ENCODE assay signal across 14 cellular contexts in genomic region chr10:821322-821721, GRCh38.
A peak's percentile ranks its signal among the peaks of the same experiment; 100 is the strongest.
DNase-seq lines count a peak whose midpoint lies in the region; ATAC-seq and TF ChIP-seq lines count a peak whose summit lies in the region.
"Had no signal": no experiment of that assay in that cellular context is flagged by ENCODE, and none has a peak within 500 bp of the region (broad histone marks: within the 10 kb centered on the region; RNA-seq: fewer than 3 reads in every experiment).

No MANE protein-coding gene starts in this region.

- TF ChIP-seq POLR2A in breast epithelium (IDR thresholded peaks at IDR 0.05) (no peak), gastroesophageal sphincter (IDR thresholded peaks at IDR 0.05) (no peak)

- H3K36me3 ChIP-seq in breast epithelium (no peaks in the 10 kb centered on the region), gastroesophageal sphincter (peaks cover 0 to 100% of the 10 kb centered on the region in 2 donors)

- H3K27ac Mint-ChIP-seq in MCF 10A (ENCODE audit: low read depth, unreplicated experiment) (peak overlapping the region; percentile 44), activated B cell treated with CpG ODN at 0.5 μM for 24 hours (peak overlapping the region; percentile 38)

- H3K4me3 ChIP-seq in breast epithelium, result no peak overlapping the region
- no peak overlapping the region for H3K4me3 ChIP-seq in gastroesophageal sphincter
- H3K4me3 ChIP-seq: heart left ventricle, lung, tibial nerve had no signal

- BruUV-seq in MCF 10A (replicated peaks; lab: Mats Ljungman, UMichigan), result no TSS peak

- peak; percentile 24 for DNase-seq in MCF 10A (ENCODE audit: unreplicated experiment)
- no peak for DNase-seq in breast epithelium (ENCODE audit: low spot score in 2 of 2)
- no peak for DNase-seq in activated B cell treated with CpG ODN at 0.5 μM for 24 hours
- DNase-seq in stromal cell of bone marrow (ENCODE audit: low read depth), result peak; percentile 25
- no peak for DNase-seq in stimulated activated CD4-positive, alpha-beta T cell treated with anti-CD3 and anti-CD28 coated beads, Interleukin-4, amount 100 ng/mL, for 1 hour
- DNase-seq: cortex of kidney, H7, heart left ventricle had no signal

- POLR2A ChIA-PET in MCF 10A (lab: Yijun Ruan, JAX), result no interaction called here
- POLR2A ChIA-PET in activated B cell treated with CpG ODN at 0.5 μM for 24 hours (lab: Charles Lee), result no interaction called here

- no peak for TF ChIP-seq EP300 in gastroesophageal sphincter (IDR thresholded peaks at IDR 0.05)

- no peaks in the 10 kb centered on the region for H3K9me3 ChIP-seq in breast epithelium
- no peaks in the 10 kb centered on the region for H3K9me3 ChIP-seq in gastroesophageal sphincter
- H3K9me3 ChIP-seq: heart left ventricle, tibial nerve had no signal

- H3K9me3 Mint-ChIP-seq in MCF 10A (ENCODE audit: unreplicated experiment) (no peaks in the 10 kb centered on the region), activated B cell treated with CpG ODN at 0.5 μM for 24 hours (no peaks in the 10 kb centered on the region)
- H3K9me3 Mint-ChIP-seq: activated T-helper 1 cell treated with anti-CD3 and anti-CD28 coated beads, Interleukin-12 subunit alpha, Interleukin-12 subunit beta, Interleukin-2, Interleukin-4 antibody, amounts not matched to agents 30 ng/mL and 10 ng/mL and 1 ng/mL, durations not matched to agents 14 hours and 24 hours and 36 hours had no signal

- peaks cover 87% of the 10 kb centered on the region for H3K36me3 Mint-ChIP-seq in MCF 10A (ENCODE audit: insufficient read depth, unreplicated experiment)
- peaks cover 92% of the 10 kb centered on the region for H3K36me3 Mint-ChIP-seq in activated B cell treated with CpG ODN at 0.5 μM for 24 hours (ENCODE audit: low read depth)

- WGBS in gastroesophageal sphincter (ENCODE audit: low coverage in 1 of 2), 2 donors, result 91 to 95% methylated on average over 4 of the region's 5 CpGs

- intact Hi-C loops in MCF 10A (cut with micrococcal nuclease) (no loop called here), breast epithelium (cut with DNase I; ENCODE audit: low total_unique reads) (no loop called here), activated B cell treated with CpG ODN at 0.5 μM for 24 hours (cut with micrococcal nuclease) (no loop called here)

- H3K4me1 ChIP-seq in breast epithelium, result no peaks in the 10 kb centered on the region
- H3K4me1 ChIP-seq in gastroesophageal sphincter, result no peaks in the 10 kb centered on the region

- H3K4me3 Mint-ChIP-seq in MCF 10A (ENCODE audit: unreplicated experiment), result no peak overlapping the region
- no peak overlapping the region for H3K4me3 Mint-ChIP-seq in activated B cell treated with CpG ODN at 0.5 μM for 24 hours
- H3K4me3 Mint-ChIP-seq: activated T-helper 1 cell treated with anti-CD3 and anti-CD28 coated beads, Interleukin-12 subunit alpha, Interleukin-12 subunit beta, Interleukin-2, Interleukin-4 antibody, amounts not matched to agents 30 ng/mL and 10 ng/mL and 1 ng/mL, durations not matched to agents 14 hours and 24 hours and 36 hours had no signal

- ATAC-seq in activated B cell treated with CpG ODN at 0.5 μM for 24 hours (ENCODE audit: low read depth) (no peak), gastroesophageal sphincter (peak; percentile 40), GM21737 (IDR thresholded peaks at IDR 0.05; ENCODE audit: unreplicated experiment) (no peak), HG02759 (IDR thresholded peaks at IDR 0.05; ENCODE audit: unreplicated experiment) (no peak)
- ATAC-seq: heart left ventricle had no signal

- TF ChIP-seq CTCF in MCF 10A (IDR thresholded peaks at IDR 0.05; ENCODE audit: unreplicated experiment) (no peak), breast epithelium (IDR thresholded peaks at IDR 0.05) (no peak), activated B cell treated with CpG ODN at 0.5 μM for 24 hours (IDR thresholded peaks at IDR 0.05) (no peak), gastroesophageal sphincter (IDR thresholded peaks at IDR 0.05) (no peak)

- CTCF ChIA-PET in MCF 10A (lab: Yijun Ruan, JAX) (no interaction called here), activated B cell treated with CpG ODN at 0.5 μM for 24 hours (lab: Charles Lee) (no interaction called here)

- H3K4me1 Mint-ChIP-seq in MCF 10A (ENCODE audit: insufficient read depth, unreplicated experiment) (no peaks in the 10 kb centered on the region), activated B cell treated with CpG ODN at 0.5 μM for 24 hours (peaks cover 55% of the 10 kb centered on the region)

- H3K27ac ChIP-seq in breast epithelium (no peak overlapping the region), gastroesophageal sphincter (no peak overlapping the region)
- H3K27ac ChIP-seq: heart left ventricle had no signal

- no peaks in the 10 kb centered on the region for H3K27me3 ChIP-seq in breast epithelium
- H3K27me3 ChIP-seq in gastroesophageal sphincter, result no peaks in the 10 kb centered on the region
- H3K27me3 ChIP-seq: heart left ventricle, tibial nerve had no signal

- H3K27me3 Mint-ChIP-seq in MCF 10A (ENCODE audit: insufficient read depth, unreplicated experiment), result no peaks in the 10 kb centered on the region
- no peaks in the 10 kb centered on the region for H3K27me3 Mint-ChIP-seq in activated B cell treated with CpG ODN at 0.5 μM for 24 hours

Comparison
In these comparisons a context has a peak if more than half of its experiments do, and no peak if none do; other contexts are left out.
1. DNase-seq: peak in MCF 10A (single experiment) and stromal cell of bone marrow (single experiment); none in breast epithelium (0 of 2), activated B cell treated with CpG ODN at 0.5 μM for 24 hours (single experiment) and stimulated activated CD4-positive, alpha-beta T cell treated with anti-CD3 and anti-CD28 coated beads, Interleukin-4, amount 100 ng/mL, for 1 hour (single experiment).